In the genomic region with DNA sequence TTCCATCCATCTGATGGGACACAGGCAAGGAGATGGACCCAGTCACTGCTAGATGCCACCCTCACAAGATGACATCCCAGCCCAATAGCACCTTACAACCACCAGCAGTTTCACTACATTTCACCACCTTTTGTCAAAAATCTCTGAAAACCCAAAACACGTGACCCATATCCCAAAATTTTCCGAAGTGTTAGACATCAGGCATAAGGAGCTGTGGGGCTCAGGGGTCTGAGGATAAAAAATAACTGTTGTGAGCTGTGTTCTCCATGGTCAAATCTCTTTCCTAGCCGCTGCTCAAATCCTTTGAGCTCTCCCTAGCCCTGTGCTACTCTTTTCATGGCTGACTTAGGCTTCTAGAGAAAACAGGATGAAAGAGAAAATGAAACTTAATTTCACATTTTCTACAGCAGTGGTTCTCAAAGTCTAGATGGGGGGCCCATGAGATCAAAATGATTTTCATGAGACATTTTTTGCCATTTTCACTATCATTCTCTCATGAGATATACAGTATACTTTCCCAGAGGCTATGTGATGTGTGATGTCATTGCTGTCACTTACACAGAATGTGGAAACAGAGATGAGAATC, we compare ENCODE assay signal across 12 cellular contexts. TPM values are rescaled to one million over a fixed set of nuclear protein-coding genes. Genes with fewer than 3 reads are reported as not detected.
DNase-seq lines count a peak whose midpoint lies in the region; ATAC-seq and TF ChIP-seq lines count a peak whose summit lies in the region.
"Had no signal": no experiment of that assay in that cellular context is flagged by ENCODE, and none has a peak within 500 bp of the region (broad histone marks: within the 10 kb centered on the region; RNA-seq: fewer than 3 reads in every experiment).

No MANE protein-coding gene starts in this region.

- TF ChIP-seq POLR2A in gastroesophageal sphincter (IDR thresholded peaks at IDR 0.05): no peak

- H3K36me3 ChIP-seq in gastroesophageal sphincter: no peaks in the 10 kb centered on the region
- H3K36me3 ChIP-seq: BLaER1 had no signal

- H3K27me3 ChIP-seq in gastroesophageal sphincter: no peaks in the 10 kb centered on the region
- H3K27me3 ChIP-seq: BLaER1 had no signal

- 91 to 93% methylated on average over 3 of the region's 3 CpGs for WGBS in gastroesophageal sphincter (ENCODE audit: low coverage in 1 of 2), 2 donors

- H3K4me3 ChIP-seq in gastroesophageal sphincter: no peak overlapping the region
- H3K4me3 ChIP-seq: BLaER1 had no signal

- peak; percentile 41 for ATAC-seq in HG02623 (IDR thresholded peaks at IDR 0.05; ENCODE audit: unreplicated experiment)
- ATAC-seq in HG03575 (IDR thresholded peaks at IDR 0.05; ENCODE audit: extremely low read depth, insufficient number of reproducible peaks, low FRiP score, unreplicated experiment): peak; percentile 32
- no peak for ATAC-seq in gastroesophageal sphincter
- ATAC-seq in SK-N-SH treated with all-trans-retinoic acid at 6 μM for 48 hours: no peak

- peak; percentile 10 for DNase-seq in stimulated activated CD4-positive, alpha-beta T cell treated with anti-CD3 and anti-CD28 coated beads, Interleukin-4, amount 100 ng/mL, for 24 hours
- no peak for DNase-seq in stimulated activated CD4-positive, alpha-beta T cell treated with anti-CD3 and anti-CD28 coated beads, Interleukin-2, amount 100 ng/mL, for 24 hours
- DNase-seq in medulla oblongata (ENCODE audit: extremely low spot score) (no peak), NCI-H446 (lab: John Stamatoyannopoulos, UW) (no peak)
- DNase-seq: NCI-H2171, T1000 had no signal

- no peak for TF ChIP-seq EP300 in gastroesophageal sphincter (IDR thresholded peaks at IDR 0.05)

- no peak overlapping the region for H3K27ac ChIP-seq in gastroesophageal sphincter
- H3K27ac ChIP-seq: BLaER1 had no signal

- no peak for TF ChIP-seq CTCF in gastroesophageal sphincter (IDR thresholded peaks at IDR 0.05)

- no peaks in the 10 kb centered on the region for H3K4me1 ChIP-seq in gastroesophageal sphincter
- H3K4me1 ChIP-seq: BLaER1 had no signal

- no peaks in the 10 kb centered on the region for H3K9me3 ChIP-seq in gastroesophageal sphincter
- H3K9me3 ChIP-seq: BLaER1 had no signal

TF ChIP-seq in SK-N-SH treated with all-trans-retinoic acid at 6 μM for 48 hours, 23 proteins besides CTCF, POLR2A, EP300 and RAD21:
- no peak for TF ChIP-seq ZNF70 (CRISPR knock-in tag; IDR thresholded peaks at IDR 0.05)
- TF ChIP-seq, protein P1, sequence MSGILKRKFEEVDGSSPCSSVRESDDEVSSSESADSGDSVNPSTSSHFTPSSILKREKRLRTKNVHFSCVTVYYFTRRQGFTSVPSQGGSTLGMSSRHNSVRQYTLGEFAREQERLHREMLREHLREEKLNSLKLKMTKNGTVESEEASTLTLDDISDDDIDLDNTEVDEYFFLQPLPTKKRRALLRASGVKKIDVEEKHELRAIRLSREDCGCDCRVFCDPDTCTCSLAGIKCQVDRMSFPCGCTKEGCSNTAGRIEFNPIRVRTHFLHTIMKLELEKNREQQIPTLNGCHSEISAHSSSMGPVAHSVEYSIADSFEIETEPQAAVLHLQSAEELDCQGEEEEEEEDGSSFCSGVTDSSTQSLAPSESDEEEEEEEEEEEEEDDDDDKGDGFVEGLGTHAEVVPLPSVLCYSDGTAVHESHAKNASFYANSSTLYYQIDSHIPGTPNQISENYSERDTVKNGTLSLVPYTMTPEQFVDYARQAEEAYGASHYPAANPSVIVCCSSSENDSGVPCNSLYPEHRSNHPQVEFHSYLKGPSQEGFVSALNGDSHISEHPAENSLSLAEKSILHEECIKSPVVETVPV (CRISPR knock-in tag; IDR thresholded peaks at IDR 0.05): no peak

RNA-seq across cellular contexts. Expression of a gene that starts 40.7 kb away (rescaled TPM):
- 1 to 10 TPM in 1 of 4 donors, under 1 TPM in 1, not detected in 2; 0.67 to 1.2 TPM for total RNA-seq in gastroesophageal sphincter
- total RNA-seq: fibroblast of villous mesenchyme had no signal

Comparison
In these comparisons a context has a peak if more than half of its experiments do, and no peak if none do; other contexts are left out.
1. ATAC-seq: peak in HG02623 (single experiment) and HG03575 (single experiment); none in gastroesophageal sphincter (single experiment) and SK-N-SH treated with all-trans-retinoic acid at 6 μM for 48 hours (single experiment).